Comparison of ENCODE assay signal across 8 cellular contexts in the genomic region with DNA sequence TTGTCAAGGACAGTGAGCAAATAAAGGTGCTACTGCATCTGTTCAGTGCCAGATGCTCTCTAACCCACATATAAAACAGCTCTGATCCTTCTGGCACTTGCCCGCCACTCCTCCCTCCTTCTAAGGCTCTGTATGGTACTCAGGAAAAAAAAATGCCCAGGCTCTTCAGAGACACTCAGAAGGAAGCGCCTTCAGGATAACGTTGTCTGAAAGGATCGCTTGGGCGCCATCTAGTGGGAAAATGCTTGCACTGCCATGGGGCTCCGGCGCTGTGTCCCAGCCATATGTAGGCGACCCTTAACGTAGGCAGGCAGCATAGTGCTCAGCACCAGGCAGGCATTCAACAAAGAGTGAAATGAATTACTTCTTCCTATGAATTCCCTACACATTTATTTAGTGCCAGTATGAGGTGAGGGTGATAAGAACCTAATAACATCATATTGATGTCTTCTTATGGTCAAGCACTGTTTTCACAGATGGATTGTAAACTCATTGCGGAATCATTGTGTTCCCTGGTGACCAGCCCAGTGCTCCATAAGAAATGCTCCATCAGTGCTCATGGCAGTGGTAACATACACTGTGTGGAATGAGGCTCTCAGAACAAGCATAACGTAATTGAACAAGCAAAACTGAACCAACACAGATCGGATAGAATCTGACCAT. TPM values are rescaled to one million over a fixed set of nuclear protein-coding genes. Genes with fewer than 3 reads are reported as not detected.
DNase-seq lines count a peak whose midpoint lies in the region; ATAC-seq and TF ChIP-seq lines count a peak whose summit lies in the region.

No MANE protein-coding gene starts in this region.

- H3K27ac Mint-ChIP-seq in activated naive CD4-positive, alpha-beta T cell treated with anti-CD3 and anti-CD28 coated beads, Interleukin-2, amount 50 U/mL, for 72 hours = no peak overlapping the region
- no peak overlapping the region for H3K27ac Mint-ChIP-seq in progenitor cell of endocrine pancreas

- H3K4me1 Mint-ChIP-seq in progenitor cell of endocrine pancreas (ENCODE audit: low read depth) = no peaks in the 10 kb centered on the region

- H3K27me3 Mint-ChIP-seq in progenitor cell of endocrine pancreas = peaks cover 14% of the 10 kb centered on the region

- H3K4me3 ChIP-seq in GM06990 (replicated peaks; ENCODE audit: low read depth, low read length) (no peak overlapping the region), uterus (no peak overlapping the region)

- H3K36me3 ChIP-seq in GM06990 (ENCODE audit: control insufficient read depth, insufficient read depth, low read length) (no peaks in the 10 kb centered on the region), uterus (no peaks in the 10 kb centered on the region)

- no peak overlapping the region for H3K27ac ChIP-seq in uterus

- H3K4me1 ChIP-seq in uterus = peaks cover 0 to 6% of the 10 kb centered on the region in 2 donors

- intact Hi-C loops in Right ventricle myocardium inferior (cut with DNase I) (loop anchor here (5.0 to 10.0 kb wide), 4 partner anchors 59 to 782 kb away; no protein-coding TSS in a partner anchor), uterus (cut with DNase I; ENCODE audit: low total_unique reads) (no loop called here)

- H3K4me3 Mint-ChIP-seq in progenitor cell of endocrine pancreas (ENCODE audit: low read depth) = no peak overlapping the region

- DNase-seq in GM06990 (ENCODE audit: extremely low read depth, insufficient read length) (peak; percentile 44), HCEC 1CT (peak; percentile 75), NAMALWA (ENCODE audit: low spot score) (peak; percentile 76), Right ventricle myocardium inferior (ENCODE audit: missing footprints) (peak; percentile 80), progenitor cell of endocrine pancreas (ENCODE audit: low spot score, unreplicated experiment) (peak; percentile 74), uterus (peak; percentile 77 to 78)
- DNase-seq in activated naive CD4-positive, alpha-beta T cell treated with anti-CD3 and anti-CD28 coated beads, Interleukin-2, amount 50 U/mL, for 72 hours (ENCODE audit: low spot score in 2 of 2) = peak; percentile 56 to 81

- no peaks in the 10 kb centered on the region for H3K9me3 ChIP-seq in uterus

- peaks cover 12 to 13% of the 10 kb centered on the region in 2 donors for H3K9me3 Mint-ChIP-seq in activated naive CD4-positive, alpha-beta T cell treated with anti-CD3 and anti-CD28 coated beads, Interleukin-2, amount 50 U/mL, for 72 hours
- peaks cover 20% of the 10 kb centered on the region for H3K9me3 Mint-ChIP-seq in progenitor cell of endocrine pancreas (ENCODE audit: low read depth)

- H3K27me3 ChIP-seq in GM06990 (replicated peaks; ENCODE audit: control insufficient read depth, insufficient read depth, low read length) = peaks cover 1% of the 10 kb centered on the region; the same call in 1 of the 2 replicates
- H3K27me3 ChIP-seq in uterus = no peaks in the 10 kb centered on the region

- no peak for TF ChIP-seq POLR2A in uterus (IDR thresholded peaks at IDR 0.05)

- peaks cover 0 to 13% of the 10 kb centered on the region in 2 donors for H3K36me3 Mint-ChIP-seq in activated naive CD4-positive, alpha-beta T cell treated with anti-CD3 and anti-CD28 coated beads, Interleukin-2, amount 50 U/mL, for 72 hours
- peaks cover 2% of the 10 kb centered on the region for H3K36me3 Mint-ChIP-seq in progenitor cell of endocrine pancreas (ENCODE audit: insufficient read depth)

- TF ChIP-seq CTCF in GM06990 (IDR thresholded peaks at IDR 0.05; ENCODE audit: insufficient read depth, low read length, poor library complexity, severe bottlenecking) (peak; percentile 88), progenitor cell of endocrine pancreas (IDR thresholded peaks at IDR 0.05; ENCODE audit: unreplicated experiment) (peak; percentile 89), uterus (IDR thresholded peaks at IDR 0.05) (peak; percentile 75 to 91 (median 79))

- ATAC-seq in SK-N-SH treated with all-trans-retinoic acid at 6 μM for 48 hours (peak; percentile 95), Right ventricle myocardium inferior (peak; percentile 81)
- ATAC-seq in activated naive CD4-positive, alpha-beta T cell treated with anti-CD3 and anti-CD28 coated beads, Interleukin-2, amount 50 U/mL, for 72 hours = peak; percentile 77 to 82

TF ChIP-seq in SK-N-SH treated with all-trans-retinoic acid at 6 μM for 48 hours, 23 proteins besides CTCF, POLR2A, EP300 and RAD21:
- TF ChIP-seq TOX (CRISPR knock-in tag; IDR thresholded peaks at IDR 0.05; ENCODE audit: borderline replicate concordance) (no peak), RARB (CRISPR knock-in tag; IDR thresholded peaks at IDR 0.05) (no peak), TSHZ2 (CRISPR knock-in tag; IDR thresholded peaks at IDR 0.05) (no peak)

RNA-seq across cellular contexts. Expression of gene PAMR1, which starts 39.6 kb away (rescaled TPM):
- not detected for total RNA-seq in activated naive CD4-positive, alpha-beta T cell treated with anti-CD3 and anti-CD28 coated beads, Interleukin-2, amount 50 U/mL, for 72 hours
- 14.5 TPM for total RNA-seq in Right ventricle myocardium inferior
- total RNA-seq in progenitor cell of endocrine pancreas = 0.38 and 0.64 TPM in 2 replicates
- 100 to 1,000 TPM in 1 of 4 donors, 10 to 100 TPM in 3; 26.8 to 172 (median 53.6) TPM for total RNA-seq in uterus
